In the genomic region with DNA sequence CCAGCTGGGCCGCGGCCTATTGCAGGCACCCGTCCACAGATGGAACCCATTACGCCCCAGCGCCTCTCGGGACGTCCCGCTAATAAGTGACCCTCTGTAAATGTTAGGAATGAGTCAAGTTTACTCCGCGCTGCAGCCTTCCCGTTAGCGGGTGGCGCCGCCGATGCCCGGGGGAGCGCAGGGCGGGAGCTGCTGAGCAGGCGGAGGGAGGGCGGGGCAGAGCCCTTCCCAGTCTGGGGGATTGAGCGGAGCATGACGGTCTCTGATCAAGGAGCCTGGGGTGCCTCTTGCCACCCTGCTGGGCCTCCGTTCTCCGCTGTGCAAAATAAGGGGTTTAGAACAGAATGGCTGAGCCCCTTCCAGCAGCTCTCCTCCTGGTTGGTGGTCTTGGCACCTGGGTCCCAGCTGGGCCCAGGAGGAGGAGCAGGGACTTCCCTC, we compare ENCODE assay signal across 1 cellular context.
TF ChIP-seq lines count a peak whose summit lies in the region.

No MANE protein-coding gene starts in this region.

TF ChIP-seq in HCT116, 20 proteins besides CTCF, POLR2A, EP300 and RAD21 (continued from another document):
- TF ChIP-seq, protein P1, sequence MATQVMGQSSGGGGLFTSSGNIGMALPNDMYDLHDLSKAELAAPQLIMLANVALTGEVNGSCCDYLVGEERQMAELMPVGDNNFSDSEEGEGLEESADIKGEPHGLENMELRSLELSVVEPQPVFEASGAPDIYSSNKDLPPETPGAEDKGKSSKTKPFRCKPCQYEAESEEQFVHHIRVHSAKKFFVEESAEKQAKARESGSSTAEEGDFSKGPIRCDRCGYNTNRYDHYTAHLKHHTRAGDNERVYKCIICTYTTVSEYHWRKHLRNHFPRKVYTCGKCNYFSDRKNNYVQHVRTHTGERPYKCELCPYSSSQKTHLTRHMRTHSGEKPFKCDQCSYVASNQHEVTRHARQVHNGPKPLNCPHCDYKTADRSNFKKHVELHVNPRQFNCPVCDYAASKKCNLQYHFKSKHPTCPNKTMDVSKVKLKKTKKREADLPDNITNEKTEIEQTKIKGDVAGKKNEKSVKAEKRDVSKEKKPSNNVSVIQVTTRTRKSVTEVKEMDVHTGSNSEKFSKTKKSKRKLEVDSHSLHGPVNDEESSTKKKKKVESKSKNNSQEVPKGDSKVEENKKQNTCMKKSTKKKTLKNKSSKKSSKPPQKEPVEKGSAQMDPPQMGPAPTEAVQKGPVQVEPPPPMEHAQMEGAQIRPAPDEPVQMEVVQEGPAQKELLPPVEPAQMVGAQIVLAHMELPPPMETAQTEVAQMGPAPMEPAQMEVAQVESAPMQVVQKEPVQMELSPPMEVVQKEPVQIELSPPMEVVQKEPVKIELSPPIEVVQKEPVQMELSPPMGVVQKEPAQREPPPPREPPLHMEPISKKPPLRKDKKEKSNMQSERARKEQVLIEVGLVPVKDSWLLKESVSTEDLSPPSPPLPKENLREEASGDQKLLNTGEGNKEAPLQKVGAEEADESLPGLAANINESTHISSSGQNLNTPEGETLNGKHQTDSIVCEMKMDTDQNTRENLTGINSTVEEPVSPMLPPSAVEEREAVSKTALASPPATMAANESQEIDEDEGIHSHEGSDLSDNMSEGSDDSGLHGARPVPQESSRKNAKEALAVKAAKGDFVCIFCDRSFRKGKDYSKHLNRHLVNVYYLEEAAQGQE (IDR thresholded peaks at IDR 0.05; ENCODE audit: low read depth), result no peak
- TF ChIP-seq JUND (IDR thresholded peaks at IDR 0.05) (no peak), ZNF274 (IDR thresholded peaks at IDR 0.05; ENCODE audit: low read depth, low read length) (no peak), EZH2phosphoT487 (IDR thresholded peaks at IDR 0.05; ENCODE audit: borderline replicate concordance) (no peak), CBX3 (IDR thresholded peaks at IDR 0.05; ENCODE audit: low read depth) (no peak), ELF1 (IDR thresholded peaks at IDR 0.05; ENCODE audit: borderline replicate concordance, low read depth) (no peak)
- TF ChIP-seq, protein P2, sequence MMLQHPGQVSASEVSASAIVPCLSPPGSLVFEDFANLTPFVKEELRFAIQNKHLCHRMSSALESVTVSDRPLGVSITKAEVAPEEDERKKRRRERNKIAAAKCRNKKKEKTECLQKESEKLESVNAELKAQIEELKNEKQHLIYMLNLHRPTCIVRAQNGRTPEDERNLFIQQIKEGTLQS (IDR thresholded peaks at IDR 0.05), result no peak
